8 cellular contexts compared by ENCODE assay signal in genomic region chr13:52128714-52129700, GRCh38. TPM values are rescaled to one million over a fixed set of nuclear protein-coding genes. Genes with fewer than 3 reads are reported as not detected.
A peak's percentile ranks its signal among the peaks of the same experiment; 100 is the strongest.
DNase-seq lines count a peak whose midpoint lies in the region; ATAC-seq and TF ChIP-seq lines count a peak whose summit lies in the region.

NEK5 (minus strand) TSS chr13:52129073; CDS start chr13:52127482, 1,591 bp downstream.

- H3K14ac ChIP-seq in IMR-90 (replicated peaks; ENCODE audit: low read depth, low read length) = 0 out of 2 replicates have a peak within 1 kb of the TSS, but pooled peaks have one; percentile 7

- no peak within 1 kb of the TSS for H2BK20ac ChIP-seq in IMR-90 (ENCODE audit: low read depth, low read length)

- H2AK9ac ChIP-seq in IMR-90 (replicated peaks; ENCODE audit: low read depth, low read length, poor library complexity) = peak within 1 kb of the TSS; percentile 76

- WGBS in IMR-90 (ENCODE audit: extremely low coverage in 2 of 2, insufficient read length in 1 of 2), 2 experiments = 2% methylated on average over 30 of the region's 71 CpGs; no CpG with 5 or more reads in 1 of the 2 experiments
- 12% methylated on average over 55 of the region's 71 CpGs for WGBS in prostate gland

- H3K79me2 ChIP-seq in DOHH2 (ENCODE audit: control insufficient read depth, low read length) = no peaks in the 10 kb centered on the region

- no peak within 1 kb of the TSS for H3K23ac ChIP-seq in IMR-90 (ENCODE audit: low read depth, low read length)

- DNase-seq in IMR-90 (peak; percentile 25), SW480 (ENCODE audit: low spot score) (peak; percentile 68), amniotic epithelial cell (ENCODE audit: low read depth) (peak; percentile 32), right atrium auricular region (ENCODE audit: low spot score) (no peak), prostate gland (ENCODE audit: low spot score) (peak; percentile 62), vagina (ENCODE audit: extremely low spot score in 2 of 2) (no peak)

- intact Hi-C loops in IMR-90 (cut with micrococcal nuclease) = loop anchor here (5.0 to 10.0 kb wide), 3 partner anchors 297 to 702 kb away; partner anchors contain the start of gene WDFY2
- intact Hi-C loops in prostate gland (cut with DNase I) = loop anchor here (5.0 to 10.0 kb wide), 4 partner anchors 132 to 1004 kb away; no protein-coding TSS in a partner anchor
- intact Hi-C loops in vagina (cut with DNase I) = loop anchor here (5.0 to 10.0 kb wide), 3 partner anchors 134 to 314 kb away; no protein-coding TSS in a partner anchor

- no peak within 1 kb of the TSS for H3K18ac ChIP-seq in IMR-90 (ENCODE audit: low read depth, low read length)

- H4K5ac ChIP-seq in IMR-90 (ENCODE audit: low read depth, low read length) = no peak within 1 kb of the TSS

- H4K20me1 ChIP-seq in DOHH2 (ENCODE audit: control insufficient read depth, insufficient read depth, low read depth, low read length) (no peaks in the 10 kb centered on the region), IMR-90 (ENCODE audit: insufficient read depth, low read length) (no peaks in the 10 kb centered on the region)

- H3K4me1 ChIP-seq in DOHH2 (ENCODE audit: control insufficient read depth, low read length) (peaks cover 12% of the 10 kb centered on the region), IMR-90 (ENCODE audit: control insufficient read depth, insufficient read depth, low read length) (no peaks in the 10 kb centered on the region), right atrium auricular region (peaks cover 0 to 8% of the 10 kb centered on the region in 2 donors), prostate gland (replicated peaks) (no peaks in the 10 kb centered on the region), vagina (peaks cover 12% of the 10 kb centered on the region)

- no peak within 1 kb of the TSS for H3K56ac ChIP-seq in IMR-90 (ENCODE audit: extremely low read depth, insufficient read depth, low read length)

- H3K36me3 ChIP-seq in DOHH2 (ENCODE audit: control insufficient read depth, low read length) = no peaks in the 10 kb centered on the region
- H3K36me3 ChIP-seq in IMR-90 (ENCODE audit: control insufficient read depth, insufficient read depth, low read length) = peaks cover 13% of the 10 kb centered on the region
- peaks cover 23% of the 10 kb centered on the region for H3K36me3 ChIP-seq in right atrium auricular region
- no peaks in the 10 kb centered on the region for H3K36me3 ChIP-seq in prostate gland
- peaks cover 0 to 23% of the 10 kb centered on the region in 2 donors for H3K36me3 ChIP-seq in vagina

- H3K9ac ChIP-seq in IMR-90 (ENCODE audit: low read depth, low read length) = peak within 1 kb of the TSS; percentile 49

- no peak within 1 kb of the TSS for H4K91ac ChIP-seq in IMR-90 (ENCODE audit: insufficient read depth, low read depth, low read length)

- H3K27me3 ChIP-seq in DOHH2 (ENCODE audit: control insufficient read depth, low read length) (peaks cover 27% of the 10 kb centered on the region), IMR-90 (ENCODE audit: control insufficient read depth, insufficient read depth, low read length) (peaks cover 2% of the 10 kb centered on the region; the same call in 1 of the 2 replicates), right atrium auricular region (no peaks in the 10 kb centered on the region), prostate gland (replicated peaks; ENCODE audit: insufficient read depth) (no peaks in the 10 kb centered on the region), vagina (no peaks in the 10 kb centered on the region)

- peak; percentile 81 for TF ChIP-seq CTCF in DOHH2 (IDR thresholded peaks at IDR 0.05; ENCODE audit: low read depth, low read length, poor library complexity, severe bottlenecking)
- peak; percentile 71 for TF ChIP-seq CTCF in IMR-90 (conservative IDR thresholded peaks at IDR 0.05; ENCODE audit: low read depth, low read length)
- peak; percentile 84 to 90 for TF ChIP-seq CTCF in right atrium auricular region (IDR thresholded peaks at IDR 0.05)
- peak; percentile 53 to 77 (median 73) for TF ChIP-seq CTCF in prostate gland (IDR thresholded peaks at IDR 0.05)
- TF ChIP-seq CTCF in vagina (IDR thresholded peaks at IDR 0.05) = peak in 2 of 3 experiments; percentile 36 to 61

- H2BK5ac ChIP-seq in IMR-90 (ENCODE audit: low read depth, low read length, poor library complexity, severe bottlenecking) = no peak within 1 kb of the TSS

- H3F3A ChIP-seq in DOHH2 (ENCODE audit: control insufficient read depth, insufficient read depth) = no peaks in the 10 kb centered on the region

- no peaks in the 10 kb centered on the region for H3K79me1 ChIP-seq in IMR-90 (ENCODE audit: low read depth in 1 of 2, low read length in 2 of 2)

- no peak for TF ChIP-seq POLR2A in IMR-90 (IDR thresholded peaks at IDR 0.05; ENCODE audit: low read depth, low read length)
- TF ChIP-seq POLR2A in prostate gland (IDR thresholded peaks at IDR 0.05) = no peak
- TF ChIP-seq POLR2A in vagina (IDR thresholded peaks at IDR 0.05) = no peak

- no peaks in the 10 kb centered on the region for H3K9me2 ChIP-seq in DOHH2 (replicated peaks; ENCODE audit: control insufficient read depth, low read length)

- in situ Hi-C loops in IMR-90 (cut with MboI; ENCODE audit: low sequenced_read_pairs) = loop anchor here (5.0 to 25.0 kb wide), 3 partner anchors 127 to 717 kb away; no protein-coding TSS in a partner anchor

- POLR2A ChIA-PET in IMR-90 (lab: Charles Lee; ENCODE audit: unreplicated experiment) = no interaction called here

- H3K4ac ChIP-seq in IMR-90 (ENCODE audit: low read depth, low read length) = no peak within 1 kb of the TSS

- TF ChIP-seq RAD21 in IMR-90 (IDR thresholded peaks at IDR 0.05; ENCODE audit: low read length) = peak; percentile 55

- H3K4me2 ChIP-seq in DOHH2 (ENCODE audit: low read length) = peak within 1 kb of the TSS; percentile 89
- peak within 1 kb of the TSS; percentile 93 for H3K4me2 ChIP-seq in IMR-90 (ENCODE audit: low read depth, low read length)

- H3K4me3 ChIP-seq in DOHH2 (ENCODE audit: low read length) = peak within 1 kb of the TSS; percentile 76
- H3K4me3 ChIP-seq in IMR-90 (ENCODE audit: insufficient read depth, low read depth, low read length) = peak within 1 kb of the TSS; percentile 54
- peak within 1 kb of the TSS; percentile 50 to 66 for H3K4me3 ChIP-seq in right atrium auricular region
- H3K4me3 ChIP-seq in prostate gland = peak within 1 kb of the TSS; percentile 50 to 60
- H3K4me3 ChIP-seq in vagina = peak within 1 kb of the TSS; percentile 54 to 63

- H3K27ac ChIP-seq in DOHH2 (ENCODE audit: low read depth, low read length) (no peak within 1 kb of the TSS), IMR-90 (ENCODE audit: insufficient read depth, low read length) (no peak within 1 kb of the TSS), right atrium auricular region (peak within 1 kb of the TSS in 1 of 2 donors; percentile 18), prostate gland (peak within 1 kb of the TSS; percentile 18 to 40), vagina (peak within 1 kb of the TSS; percentile 54)

- H3K9me3 ChIP-seq in DOHH2 (ENCODE audit: control insufficient read depth, insufficient read depth, low read length) (no peaks in the 10 kb centered on the region), IMR-90 (ENCODE audit: control insufficient read depth, insufficient read depth, low read length) (no peaks in the 10 kb centered on the region), right atrium auricular region (no peaks in the 10 kb centered on the region), prostate gland (no peaks in the 10 kb centered on the region), vagina (no peaks in the 10 kb centered on the region)

- H2AK5ac ChIP-seq in IMR-90 (ENCODE audit: low read depth, low read length) = no peak within 1 kb of the TSS

- no peak within 1 kb of the TSS for H2BK15ac ChIP-seq in IMR-90 (ENCODE audit: low read depth, low read length)

- no peaks in the 10 kb centered on the region; the same call in 1 of the 2 replicates for H3K9me1 ChIP-seq in IMR-90 (ENCODE audit: insufficient read depth, low read length)

- peak within 1 kb of the TSS; percentile 98 for H2AFZ ChIP-seq in IMR-90 (replicated peaks; ENCODE audit: low read length, poor library complexity)

- no peak within 1 kb of the TSS for H2BK120ac ChIP-seq in IMR-90 (ENCODE audit: low read depth, low read length)

- BruUV-seq in IMR-90 (replicated peaks; lab: Mats Ljungman, UMichigan) = no TSS peak

- dilution Hi-C loops in IMR-90 (cut with HindIII; ENCODE audit: low sequenced_read_pairs, unreplicated experiment) = no loop called here

- CTCF ChIA-PET in IMR-90 (lab: Yijun Ruan, JAX) = interaction anchor here (0.5 to 2.0 kb wide), 7 partner anchors 12 to 344 kb away, joined by 3 to 9 read pairs (median 4); no protein-coding TSS in a partner anchor

- peak within 1 kb of the TSS; percentile 60 to 73; a peak in 1 of 4 replicates for H4K8ac ChIP-seq in IMR-90 (ENCODE audit: low read depth in 2 of 2, low read length in 2 of 2)

- ATAC-seq in GM21515 (IDR thresholded peaks at IDR 0.05; ENCODE audit: unreplicated experiment) (peak; percentile 79), IMR-90 (ENCODE audit: low read depth) (peak; percentile 93)

TF ChIP-seq in IMR-90, 13 proteins besides CTCF, POLR2A, EP300 and RAD21:
- TF ChIP-seq MAFK (IDR thresholded peaks at IDR 0.05; ENCODE audit: low read depth, low read length) = no peak
- peak; percentile 75; the same call in 1 of the 2 replicates for TF ChIP-seq MXI1 (IDR thresholded peaks at IDR 0.05; ENCODE audit: borderline replicate concordance, low read depth, low read length)
- peak; percentile 53 for TF ChIP-seq SMC3 (IDR thresholded peaks at IDR 0.05; ENCODE audit: low read depth, low read length)
- peak; percentile 64; the same call in 1 of the 2 replicates for TF ChIP-seq MAZ (IDR thresholded peaks at IDR 0.05; ENCODE audit: borderline replicate concordance, low read depth, low read length)
- TF ChIP-seq USF2 (IDR thresholded peaks at IDR 0.05; ENCODE audit: low read depth, low read length) = no peak

RNA-seq across cellular contexts. Expression of gene NEK5, which starts in this region (rescaled TPM):
- total RNA-seq in IMR-90 (2012; rRNA removed) (under 0.01 TPM in 1 of 2 replicates, not detected in the other), right atrium auricular region (1 to 10 TPM in 1 of 2 donors, under 1 TPM in 1; 0.55 to 1.1 TPM), prostate gland (1 to 10 TPM; 1.2 to 2.3 TPM), vagina (0.98 TPM)
- 0.03 TPM in 1 of 2 replicates, not detected in the other for polyA plus RNA-seq in IMR-90 (2012; rRNA removed)
- 0.01 TPM in 1 of 2 replicates, not detected in the other for polyA plus RNA-seq in IMR-90 (2012; cell fraction: cytosol; rRNA removed)
- polyA plus RNA-seq in IMR-90 (2012; cell fraction: nucleus; rRNA removed; ENCODE audit: low replicate concordance) = 0.07 TPM in 1 of 2 replicates, not detected in the other

Comparison
In these comparisons a context has a peak if more than half of its experiments do, and no peak if none do; other contexts are left out.
1. Peak in DNase-seq, ATAC-seq, H3K4me3 ChIP-seq, H3K9ac ChIP-seq and H3K4me2 ChIP-seq in IMR-90; RNA of the gene not detected or under 1 TPM.
2. H3K27ac ChIP-seq: peak in prostate gland (2 of 2) and vagina (single experiment); none in DOHH2 (single experiment) and IMR-90 (single experiment).
3. DNase-seq: peak in SW480 (single experiment), amniotic epithelial cell (single experiment) and prostate gland (single experiment); none in right atrium auricular region (single experiment) and vagina (0 of 2).
4. Peak in every context shown above with its lines, with median percentiles within 50 percentile points of each other: H3K4me3 ChIP-seq and CTCF ChIP-seq.